Comparison of ENCODE assay signal across 1 cellular context in the genomic region with DNA sequence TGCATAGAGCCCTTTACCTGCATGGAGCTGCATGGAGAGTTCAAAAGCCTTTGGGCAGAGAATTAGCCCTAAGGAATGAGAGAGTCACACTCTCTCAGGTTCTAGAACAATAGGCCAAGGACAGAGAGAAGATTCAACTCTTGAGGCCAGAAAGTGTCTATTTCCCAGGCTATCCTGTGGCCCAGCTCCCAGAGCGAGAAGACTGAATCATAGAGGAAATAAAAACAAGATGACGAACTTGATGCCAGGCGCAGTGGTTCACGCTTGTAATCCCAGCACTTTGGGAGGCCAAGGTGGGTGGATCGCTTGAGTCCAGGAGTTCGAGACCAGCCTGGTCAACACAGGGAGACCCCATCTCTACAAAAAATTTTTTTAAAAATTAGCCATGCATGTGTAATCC.
A peak's percentile ranks its signal among the peaks of the same experiment; 100 is the strongest.
TF ChIP-seq lines count a peak whose summit lies in the region.

No MANE protein-coding gene starts in this region.

TF ChIP-seq in endothelial cell of umbilical vein, 7 proteins besides CTCF, POLR2A, EP300 and RAD21:
- no peak for TF ChIP-seq JUN (IDR thresholded peaks at IDR 0.05; ENCODE audit: borderline replicate concordance, insufficient read depth, insufficient read length, low read depth)
- no peak for TF ChIP-seq EZH2 (IDR thresholded peaks at IDR 0.05; ENCODE audit: borderline replicate concordance, low read depth, low read length, severe bottlenecking)
- no peak for TF ChIP-seq POLR2AphosphoS5 (IDR thresholded peaks at IDR 0.05; ENCODE audit: insufficient read depth, low read depth, low read length)
- peak; percentile 35 for TF ChIP-seq FOS (IDR thresholded peaks at IDR 0.05; ENCODE audit: borderline replicate concordance, insufficient read depth, low read length)
